In the genomic region with DNA sequence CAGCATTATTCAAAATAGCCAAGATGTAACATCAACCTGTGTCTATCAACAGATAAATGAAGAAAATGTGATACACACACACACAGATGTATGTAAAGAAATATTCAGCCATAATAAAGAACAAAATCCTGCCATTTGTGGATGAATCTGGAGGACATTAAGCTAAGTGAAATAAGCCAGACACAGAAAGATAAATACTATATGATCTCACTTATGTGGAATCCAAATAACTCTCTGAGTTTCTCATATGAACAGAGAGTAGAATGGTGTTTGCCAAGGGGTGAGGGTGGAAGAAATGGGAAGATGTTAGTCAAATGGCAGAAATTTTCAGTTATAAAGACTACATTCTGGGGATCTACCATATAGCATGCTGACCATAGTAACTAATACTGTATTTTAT, we compare ENCODE assay signal across 17 cellular contexts.
DNase-seq lines count a peak whose midpoint lies in the region; ATAC-seq and TF ChIP-seq lines count a peak whose summit lies in the region.
"Had no signal": no experiment of that assay in that cellular context is flagged by ENCODE, and none has a peak within 500 bp of the region (broad histone marks: within the 10 kb centered on the region; RNA-seq: fewer than 3 reads in every experiment).

No MANE protein-coding gene starts in this region.

- ATAC-seq in stimulated activated effector memory CD8-positive, alpha-beta T cell treated with anti-CD3 and anti-CD28 coated beads, Interleukin-12 subunit alpha, Interleukin-12 subunit beta, amount 100 ng/mL, for 72 hours, result no peak
- ATAC-seq in HG03460 (IDR thresholded peaks at IDR 0.05; ENCODE audit: unreplicated experiment), result no peak

- POLR2A ChIA-PET in OCI-LY7 (lab: Charles Lee), result no interaction called here

- peaks cover 9% of the 10 kb centered on the region for H3K4me1 Mint-ChIP-seq in mesothelial cell of epicardium
- H3K4me1 Mint-ChIP-seq in stimulated activated effector memory CD8-positive, alpha-beta T cell treated with anti-CD3 and anti-CD28 coated beads, Interleukin-12 subunit alpha, Interleukin-12 subunit beta, amount 100 ng/mL, for 72 hours, result no peaks in the 10 kb centered on the region
- H3K4me1 Mint-ChIP-seq: CD4-positive, alpha-beta memory T cell; IgD-negative memory B cell had no signal

- no peaks in the 10 kb centered on the region for H3K27me3 ChIP-seq in GM23248 (replicated peaks; ENCODE audit: insufficient read depth)
- H3K27me3 ChIP-seq: BE2C, SJCRH30 had no signal

- DNase-seq in GM23248 (peak; percentile 8), amniotic epithelial cell (ENCODE audit: low read depth) (peak; percentile 4), fibroblast of mammary gland (ENCODE audit: low read depth) (peak; percentile 3), mesothelial cell of epicardium (ENCODE audit: low spot score in 2 of 2, unreplicated experiment in 2 of 2) (no peak), OCI-LY7 (ENCODE audit: low spot score) (no peak)
- no peak for DNase-seq in stimulated activated effector memory CD8-positive, alpha-beta T cell treated with anti-CD3 and anti-CD28 coated beads, Interleukin-12 subunit alpha, Interleukin-12 subunit beta, amount 100 ng/mL, for 72 hours (ENCODE audit: low spot score in 2 of 2)
- DNase-seq: BE2C; CD4-positive, alpha-beta memory T cell; DMS153; H7; Karpas-422; NCI-H1417 treated with DMSO at 0.1 percent for 48 hours; NCI-H2029; NCI-H526; SJCRH30 had no signal

- no peak overlapping the region for H3K27ac ChIP-seq in GM23248
- no peak overlapping the region for H3K27ac ChIP-seq in OCI-LY7 (ENCODE audit: low read depth, low read length, poor library complexity, severe bottlenecking)
- H3K27ac ChIP-seq: SJCRH30 had no signal

- BruUV-seq in OCI-LY7 (replicated peaks; lab: Mats Ljungman, UMichigan), result no TSS peak

- H3K27me3 Mint-ChIP-seq in mesothelial cell of epicardium (ENCODE audit: low read depth), result no peaks in the 10 kb centered on the region
- H3K27me3 Mint-ChIP-seq: CD4-positive, alpha-beta memory T cell; IgD-negative memory B cell had no signal

- in situ Hi-C loops in GM23248 (cut with MboI), result no loop called here

- no peaks in the 10 kb centered on the region for H3F3A ChIP-seq in GM23248 (ENCODE audit: insufficient read depth)

- H3K9me2 ChIP-seq in GM23248 (ENCODE audit: insufficient read depth), result no peaks in the 10 kb centered on the region
- no peaks in the 10 kb centered on the region for H3K9me2 ChIP-seq in OCI-LY7 (ENCODE audit: insufficient read depth, low read length)

- H3K4me1 ChIP-seq in GM23248 (ENCODE audit: insufficient read depth) (0 out of 2 replicates have a peak, but pooled peaks cover 4% of the 10 kb centered on the region), OCI-LY7 (ENCODE audit: insufficient read depth, low read length, poor library complexity, severe bottlenecking) (no peaks in the 10 kb centered on the region)
- H3K4me1 ChIP-seq: BE2C, SJCRH30 had no signal

- TF ChIP-seq CTCF in fibroblast of mammary gland (conservative IDR thresholded peaks at IDR 0.05; ENCODE audit: control insufficient read depth, insufficient read depth, low read depth, low read length) (no peak), mesothelial cell of epicardium (IDR thresholded peaks at IDR 0.05; ENCODE audit: unreplicated experiment) (no peak), OCI-LY7 (conservative IDR thresholded peaks at IDR 0.05; ENCODE audit: low read length) (no peak)

- H3K9me3 ChIP-seq in GM23248 (ENCODE audit: low read depth) (no peaks in the 10 kb centered on the region), OCI-LY7 (ENCODE audit: low read length) (no peaks in the 10 kb centered on the region)
- H3K9me3 ChIP-seq: BE2C, SJCRH30 had no signal

- H4K20me1 ChIP-seq in GM23248 (ENCODE audit: insufficient read depth) (no peaks in the 10 kb centered on the region), OCI-LY7 (ENCODE audit: insufficient read depth, low read length) (no peaks in the 10 kb centered on the region)

- H3K79me2 ChIP-seq in GM23248 (ENCODE audit: insufficient read depth), result no peaks in the 10 kb centered on the region
- no peaks in the 10 kb centered on the region for H3K79me2 ChIP-seq in OCI-LY7 (ENCODE audit: insufficient read depth, low read depth, low read length)

- intact Hi-C loops in OCI-LY7 (cut with micrococcal nuclease; ENCODE audit: unreplicated experiment), result no loop called here

- no peak overlapping the region for H3K4me3 ChIP-seq in GM23248
- H3K4me3 ChIP-seq in fibroblast of mammary gland (ENCODE audit: control insufficient read depth, low read depth, low read length), result no peak overlapping the region
- H3K4me3 ChIP-seq in OCI-LY7 (ENCODE audit: low read depth, low read length, poor library complexity, severe bottlenecking), result no peak overlapping the region
- H3K4me3 ChIP-seq: SJCRH30 had no signal

- H3K36me3 Mint-ChIP-seq in mesothelial cell of epicardium, result peaks cover 15% of the 10 kb centered on the region
- H3K36me3 Mint-ChIP-seq in stimulated activated effector memory CD8-positive, alpha-beta T cell treated with anti-CD3 and anti-CD28 coated beads, Interleukin-12 subunit alpha, Interleukin-12 subunit beta, amount 100 ng/mL, for 72 hours, result no peaks in the 10 kb centered on the region
- H3K36me3 Mint-ChIP-seq: CD4-positive, alpha-beta memory T cell; IgD-negative memory B cell had no signal

- CTCF ChIA-PET in OCI-LY7 (lab: Charles Lee; ENCODE audit: unreplicated experiment), result no interaction called here

- H3K9ac ChIP-seq in GM23248, result no peak overlapping the region

- peaks cover 28% of the 10 kb centered on the region for H3K9me3 Mint-ChIP-seq in mesothelial cell of epicardium
- H3K9me3 Mint-ChIP-seq in stimulated activated effector memory CD8-positive, alpha-beta T cell treated with anti-CD3 and anti-CD28 coated beads, Interleukin-12 subunit alpha, Interleukin-12 subunit beta, amount 100 ng/mL, for 72 hours, result peaks cover 10% of the 10 kb centered on the region

- H3K36me3 ChIP-seq in GM23248 (ENCODE audit: low read depth) (no peaks in the 10 kb centered on the region), OCI-LY7 (ENCODE audit: insufficient read depth, low read length) (no peaks in the 10 kb centered on the region)
- H3K36me3 ChIP-seq: BE2C, SJCRH30 had no signal

- H3K4me2 ChIP-seq in GM23248 (ENCODE audit: unreplicated experiment) (no peak overlapping the region), OCI-LY7 (ENCODE audit: low read length) (no peak overlapping the region)

- H3K4me3 Mint-ChIP-seq in mesothelial cell of epicardium, result no peak overlapping the region
- no peak overlapping the region for H3K4me3 Mint-ChIP-seq in stimulated activated effector memory CD8-positive, alpha-beta T cell treated with anti-CD3 and anti-CD28 coated beads, Interleukin-12 subunit alpha, Interleukin-12 subunit beta, amount 100 ng/mL, for 72 hours
- H3K4me3 Mint-ChIP-seq: CD4-positive, alpha-beta memory T cell; IgD-negative memory B cell had no signal

- peak overlapping the region; percentile 91 for H3K27ac Mint-ChIP-seq in mesothelial cell of epicardium
- no peak overlapping the region for H3K27ac Mint-ChIP-seq in stimulated activated effector memory CD8-positive, alpha-beta T cell treated with anti-CD3 and anti-CD28 coated beads, Interleukin-12 subunit alpha, Interleukin-12 subunit beta, amount 100 ng/mL, for 72 hours
- H3K27ac Mint-ChIP-seq: CD4-positive, alpha-beta memory T cell; IgD-negative memory B cell had no signal

- no peak overlapping the region for H2AFZ ChIP-seq in GM23248
- no peak overlapping the region for H2AFZ ChIP-seq in OCI-LY7 (ENCODE audit: low read length)

Comparison
In these comparisons a context has a peak if more than half of its experiments do, and no peak if none do; other contexts are left out.
1. DNase-seq: peak in GM23248 (single experiment), amniotic epithelial cell (single experiment) and fibroblast of mammary gland (single experiment); none in mesothelial cell of epicardium (0 of 2), stimulated activated effector memory CD8-positive, alpha-beta T cell treated with anti-CD3 and anti-CD28 coated beads, Interleukin-12 subunit alpha, Interleukin-12 subunit beta, amount 100 ng/mL, for 72 hours (0 of 2) and OCI-LY7 (single experiment).